ENCODE assay signal across 1 cellular context in genomic region chr20:1299522-1299921, GRCh38.
TF ChIP-seq lines count a peak whose summit lies in the region.

No MANE protein-coding gene starts in this region.

TF ChIP-seq in GM23338, 12 proteins besides CTCF, POLR2A, EP300 and RAD21 (continued from another document):
- no peak for TF ChIP-seq ZNF462 (CRISPR knock-in tag; IDR thresholded peaks at IDR 0.05)
- no peak for TF ChIP-seq STAT1 (IDR thresholded peaks at IDR 0.05; ENCODE audit: unreplicated experiment)
- TF ChIP-seq ZNF114 (CRISPR knock-in tag; IDR thresholded peaks at IDR 0.05): no peak
- no peak for TF ChIP-seq EZH2 (IDR thresholded peaks at IDR 0.05; ENCODE audit: low read depth, unreplicated experiment)
- TF ChIP-seq NANOG (IDR thresholded peaks at IDR 0.05; ENCODE audit: borderline replicate concordance): no peak
- TF ChIP-seq POLR2AphosphoS5 (IDR thresholded peaks at IDR 0.05; ENCODE audit: low read depth): no peak
- TF ChIP-seq JUNB (IDR thresholded peaks at IDR 0.05; ENCODE audit: unreplicated experiment): no peak
